In the genomic region with DNA sequence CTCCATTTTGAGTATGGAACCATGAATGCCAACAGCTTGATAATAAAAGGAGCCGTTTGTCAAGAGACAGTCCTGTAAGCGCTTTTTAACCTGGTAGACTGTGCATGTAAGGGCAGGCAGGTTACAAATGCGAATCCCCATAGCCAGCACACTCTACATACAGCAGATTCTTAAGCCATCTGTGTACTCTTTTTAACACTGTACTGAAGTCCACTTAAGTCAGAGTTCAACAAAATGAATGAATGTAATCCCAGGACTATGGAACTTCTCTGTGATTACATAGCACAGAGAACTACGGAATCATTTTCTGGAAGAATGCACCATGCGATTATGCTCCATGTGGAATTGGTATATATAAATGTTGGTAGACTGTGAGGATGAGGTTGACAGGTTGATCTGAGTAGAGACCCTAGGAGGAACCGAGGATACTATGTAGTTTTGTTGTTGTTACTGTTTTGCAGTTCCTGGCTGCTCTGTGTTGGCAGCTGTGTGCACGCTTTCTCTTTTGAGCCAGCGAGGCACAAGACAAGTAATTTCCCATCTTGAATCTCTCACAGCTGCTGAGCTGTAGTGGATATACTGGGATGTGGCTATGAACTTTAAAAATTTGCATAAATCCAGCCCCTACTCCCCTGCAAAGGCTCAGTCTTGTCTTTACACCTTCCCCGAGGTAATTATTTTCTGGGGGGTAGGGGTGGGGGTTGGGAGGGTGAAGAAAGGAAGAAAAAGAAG, we compare ENCODE assay signal across 8 cellular contexts. TPM values are rescaled to one million over a fixed set of nuclear protein-coding genes. Genes with fewer than 3 reads are reported as not detected.
DNase-seq lines count a peak whose midpoint lies in the region; ATAC-seq and TF ChIP-seq lines count a peak whose summit lies in the region.

No MANE protein-coding gene starts in this region.

- ATAC-seq in GM21515 (IDR thresholded peaks at IDR 0.05; ENCODE audit: unreplicated experiment), result peak; percentile 50
- ATAC-seq in stimulated activated naive CD8-positive, alpha-beta T cell treated with anti-CD3 and anti-CD28 coated beads, Interleukin-15, Interleukin-2, amounts not matched to agents 100 U/mL and 50 U/mL, for 24 hours, result peak; percentile 20

- H3K27ac ChIP-seq in angular gyrus (ENCODE audit: low read depth, low read length), result peak overlapping the region; percentile 81

- TF ChIP-seq CTCF in GM10266 (IDR thresholded peaks at IDR 0.05; ENCODE audit: control insufficient read depth, insufficient read depth, low read depth, missing control alignments), result no peak

- DNase-seq in GM10266 (ENCODE audit: extremely low spot score) (peak; percentile 47), HPDE6-E6E7 (ENCODE audit: extremely low spot score) (peak; percentile 52), iris pigment epithelial cell (ENCODE audit: low read depth) (peak; percentile 58), H4 (ENCODE audit: low spot score) (no peak)
- no peak for DNase-seq in stimulated activated naive CD8-positive, alpha-beta T cell treated with anti-CD3 and anti-CD28 coated beads, Interleukin-15, Interleukin-2, amounts not matched to agents 100 U/mL and 50 U/mL, for 24 hours
- no peak for DNase-seq in activated effector memory CD4-positive, alpha-beta T cell treated with Interleukin-2 at 50 U/mL for 16 hours

RNA-seq across cellular contexts. Expression of a gene that starts 21.9 kb away (rescaled TPM):
- 22.9 and 25.2 TPM in 2 replicates for total RNA-seq in H4 (2014; rRNA removed; shearing (Covaris generic))

Comparison
In these comparisons a context has a peak if more than half of its experiments do, and no peak if none do; other contexts are left out.
1. DNase-seq: peak in GM10266 (single experiment), HPDE6-E6E7 (single experiment) and iris pigment epithelial cell (single experiment); none in stimulated activated naive CD8-positive, alpha-beta T cell treated with anti-CD3 and anti-CD28 coated beads, Interleukin-15, Interleukin-2, amounts not matched to agents 100 U/mL and 50 U/mL, for 24 hours (single experiment), activated effector memory CD4-positive, alpha-beta T cell treated with Interleukin-2 at 50 U/mL for 16 hours (single experiment) and H4 (single experiment).